In genomic region chr7:6392712-6393666, GRCh38 we compare ENCODE assay signal across 7 cellular contexts. TPM values are rescaled to one million over a fixed set of nuclear protein-coding genes. Genes with fewer than 3 reads are reported as not detected.
A peak's percentile ranks its signal among the peaks of the same experiment; 100 is the strongest.
DNase-seq lines count a peak whose midpoint lies in the region; ATAC-seq, FAIRE-seq and TF ChIP-seq lines count a peak whose summit lies in the region.

No MANE protein-coding gene starts in this region.

- TF ChIP-seq CTCF in astrocyte (IDR thresholded peaks at IDR 0.05; ENCODE audit: insufficient read depth, low read depth, low read length): no peak

- H3K27me3 Mint-ChIP-seq in astrocyte (ENCODE audit: low read depth, unreplicated experiment): no peaks in the 10 kb centered on the region

- H2AFZ ChIP-seq in astrocyte (ENCODE audit: low read depth, low read length): no peak overlapping the region

- H3K27ac ChIP-seq in astrocyte (ENCODE audit: low read depth, low read length): peak overlapping the region; percentile 42

- peaks cover 21% of the 10 kb centered on the region for H3K36me3 Mint-ChIP-seq in astrocyte (ENCODE audit: low read depth, unreplicated experiment)

- DNase-seq in LHCN-M2 (ENCODE audit: low read depth) (peak; percentile 94), astrocyte (ENCODE audit: low read depth) (peak; percentile 61), kidney glomerular epithelial cell (lab: John Stamatoyannopoulos, UW) (peak; percentile 20), urothelium cell line (ENCODE audit: low spot score) (no peak), DMS53 treated with DMSO at 0.1 percent for 48 hours (lab: John Stamatoyannopoulos, UW; ENCODE audit: unreplicated experiment) (no peak)
- peak; percentile 77 for DNase-seq in stimulated activated CD8-positive, alpha-beta memory T cell treated with anti-CD3 and anti-CD28 coated beads, Interleukin-4, amount 100 ng/mL, for 48 hours

- peaks cover 33% of the 10 kb centered on the region for H3K4me1 Mint-ChIP-seq in astrocyte (ENCODE audit: low read depth, unreplicated experiment)

- H3K4me3 ChIP-seq in astrocyte (ENCODE audit: insufficient read depth, low read depth, low read length): no peak overlapping the region

- peaks cover 32% of the 10 kb centered on the region for H3K36me3 ChIP-seq in astrocyte (ENCODE audit: insufficient read depth, low read length)

- ATAC-seq in GM21360 (IDR thresholded peaks at IDR 0.05; ENCODE audit: unreplicated experiment): peak; percentile 60

- no peak for FAIRE-seq in astrocyte (lab: Jason Lieb, UNC)
- no peak for FAIRE-seq in urothelium cell line (lab: Jason Lieb, UNC)

- no peaks in the 10 kb centered on the region for H3K27me3 ChIP-seq in astrocyte (ENCODE audit: insufficient read depth, low read length)

- peak overlapping the region; percentile 32 for H3K4me2 ChIP-seq in astrocyte (ENCODE audit: low read length)

- H3K27ac Mint-ChIP-seq in astrocyte (ENCODE audit: unreplicated experiment): peak overlapping the region; percentile 94

- no peaks in the 10 kb centered on the region for H3K9me3 ChIP-seq in astrocyte (ENCODE audit: insufficient read depth, low read depth, low read length)

- no peak overlapping the region for H3K4me3 Mint-ChIP-seq in astrocyte (ENCODE audit: unreplicated experiment)

- H3K79me2 ChIP-seq in astrocyte (ENCODE audit: insufficient read depth, low read length): peaks cover 99% of the 10 kb centered on the region

- peaks cover 18% of the 10 kb centered on the region for H3K4me1 ChIP-seq in astrocyte (ENCODE audit: insufficient read depth, low read length)

- H4K20me1 ChIP-seq in astrocyte (ENCODE audit: insufficient read depth, low read length): peaks cover 87% of the 10 kb centered on the region

- H3K9ac ChIP-seq in astrocyte (ENCODE audit: low read length): peak overlapping the region; percentile 11

- H3K9me3 Mint-ChIP-seq in astrocyte (ENCODE audit: unreplicated experiment): no peaks in the 10 kb centered on the region

RNA-seq across cellular contexts. Expression of gene RAC1, which starts 18.7 kb away (rescaled TPM):
- 102 and 131 TPM in 2 replicates for total RNA-seq in LHCN-M2 (2014; rRNA removed)
- 389 TPM for polyA plus RNA-seq in LHCN-M2 (2012)
- total RNA-seq in astrocyte: 322 and 340 TPM in 2 replicates

RNA-seq across cellular contexts. Expression of gene FAM220A, which starts 44.2 kb away (rescaled TPM):
- 18.1 and 22.0 TPM in 2 replicates for total RNA-seq in LHCN-M2 (2014; rRNA removed)
- 11.8 TPM for polyA plus RNA-seq in LHCN-M2 (2012)
- 23.9 and 25.1 TPM in 2 replicates for total RNA-seq in astrocyte

RNA-seq across cellular contexts. Expression of gene DAGLB, which starts 54.8 kb away (rescaled TPM):
- total RNA-seq in LHCN-M2 (2014; rRNA removed): 18.3 and 23.6 TPM in 2 replicates
- polyA plus RNA-seq in LHCN-M2 (2012): 17.6 TPM
- total RNA-seq in astrocyte: 21.9 and 28.3 TPM in 2 replicates

Comparison
In these comparisons a context has a peak if more than half of its experiments do, and no peak if none do; other contexts are left out.
1. DNase-seq: peak in LHCN-M2 (single experiment), astrocyte (single experiment), kidney glomerular epithelial cell (single experiment) and stimulated activated CD8-positive, alpha-beta memory T cell treated with anti-CD3 and anti-CD28 coated beads, Interleukin-4, amount 100 ng/mL, for 48 hours (single experiment); none in urothelium cell line (single experiment) and DMS53 treated with DMSO at 0.1 percent for 48 hours (single experiment).